In the genomic region with DNA sequence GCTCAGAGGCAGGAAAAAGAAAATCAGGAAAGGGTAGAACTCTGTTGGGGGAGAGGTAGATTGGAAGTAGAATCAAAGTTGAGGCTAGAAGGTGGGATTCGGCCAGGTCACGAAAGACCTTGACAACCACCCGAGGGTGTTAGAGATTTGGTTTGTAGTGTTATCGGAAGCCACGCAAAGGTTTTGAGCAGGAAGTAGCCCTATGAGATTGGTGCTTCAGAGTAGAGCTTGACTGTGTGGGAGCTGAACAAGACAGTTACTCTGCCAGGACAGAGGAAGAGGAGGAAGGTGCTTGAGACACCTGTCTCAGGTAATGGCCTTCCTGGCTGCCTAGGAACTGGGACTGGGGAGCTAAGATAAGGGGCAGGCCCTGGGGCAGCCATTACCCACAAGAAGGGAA, we compare ENCODE assay signal across 9 cellular contexts.
DNase-seq lines count a peak whose midpoint lies in the region; ATAC-seq lines count a peak whose summit lies in the region.
"Had no signal": no experiment of that assay in that cellular context is flagged by ENCODE, and none has a peak within 500 bp of the region (broad histone marks: within the 10 kb centered on the region; RNA-seq: fewer than 3 reads in every experiment).

No MANE protein-coding gene starts in this region.

- H3K9ac ChIP-seq in mesenchymal stem cell (ENCODE audit: low read length), result peak overlapping the region; percentile 75
- H3K9ac ChIP-seq in subcutaneous abdominal adipose tissue (ENCODE audit: low read length in 5 of 5), result no peak overlapping the region

- peak overlapping the region; percentile 34 to 98 for H2BK12ac ChIP-seq in mesenchymal stem cell (ENCODE audit: low read length in 2 of 2)

- no peak overlapping the region for H2BK15ac ChIP-seq in mesenchymal stem cell (ENCODE audit: low read depth, poor library complexity, severe bottlenecking)

- no peaks in the 10 kb centered on the region for H3K27me3 ChIP-seq in mesenchymal stem cell (ENCODE audit: control insufficient read depth in 1 of 2, insufficient read depth in 1 of 2, low read length in 2 of 2)
- H3K27me3 ChIP-seq in subcutaneous abdominal adipose tissue (ENCODE audit: control insufficient read depth in 5 of 5, insufficient read depth in 4 of 5, low read length in 5 of 5), result no peaks in the 10 kb centered on the region

- H2BK120ac ChIP-seq in mesenchymal stem cell (ENCODE audit: low read depth, low read length), result peak overlapping the region; percentile 54

- H2BK5ac ChIP-seq in mesenchymal stem cell (ENCODE audit: low read depth, low read length, poor library complexity, severe bottlenecking), result no peak overlapping the region

- H3K4me1 Mint-ChIP-seq in activated CD4-positive, alpha-beta T cell treated with anti-CD3 and anti-CD28 coated beads, Interleukin-2, amount 10 ng/mL, durations not matched to agents 7 days and 5 days, result peaks cover 94% of the 10 kb centered on the region
- peaks cover 65% of the 10 kb centered on the region for H3K4me1 Mint-ChIP-seq in activated CD4-positive, alpha-beta memory T cell treated with anti-CD3 and anti-CD28 coated beads for 36 hours (ENCODE audit: low read depth)

- H3K9me3 ChIP-seq in mesenchymal stem cell (ENCODE audit: control insufficient read depth, low read length) (no peaks in the 10 kb centered on the region), subcutaneous abdominal adipose tissue (ENCODE audit: control insufficient read depth in 5 of 5, low read length in 5 of 5) (no peaks in the 10 kb centered on the region)

- H3K4ac ChIP-seq in mesenchymal stem cell (ENCODE audit: low read depth in 1 of 2, low read length in 2 of 2), result peak overlapping the region; percentile 73 to 91

- ATAC-seq in HG02763 (IDR thresholded peaks at IDR 0.05; ENCODE audit: unreplicated experiment), result no peak

- peaks cover 8% of the 10 kb centered on the region for H3K79me1 ChIP-seq in mesenchymal stem cell (replicated peaks; ENCODE audit: low read length, poor library complexity, severe bottlenecking)

- peak overlapping the region; percentile 89 to 99 for H3K18ac ChIP-seq in mesenchymal stem cell (ENCODE audit: low read depth in 1 of 2, low read length in 2 of 2)

- H3K4me3 ChIP-seq in mesenchymal stem cell (ENCODE audit: insufficient read depth in 1 of 2, low read depth in 1 of 2, low read length in 2 of 2), result no peak overlapping the region
- H3K4me3 ChIP-seq in subcutaneous abdominal adipose tissue (ENCODE audit: low read depth in 1 of 5, low read length in 5 of 5), result no peak overlapping the region

- H4K91ac ChIP-seq in mesenchymal stem cell (ENCODE audit: low read length), result peak overlapping the region; percentile 75

- H3K36me3 Mint-ChIP-seq in activated CD4-positive, alpha-beta T cell treated with anti-CD3 and anti-CD28 coated beads, Interleukin-2, amount 10 ng/mL, durations not matched to agents 7 days and 5 days (ENCODE audit: low read depth), result peaks cover 61% of the 10 kb centered on the region
- no peaks in the 10 kb centered on the region for H3K36me3 Mint-ChIP-seq in activated CD4-positive, alpha-beta memory T cell treated with anti-CD3 and anti-CD28 coated beads for 36 hours

- peaks cover 2% of the 10 kb centered on the region for H3K27me3 Mint-ChIP-seq in activated CD4-positive, alpha-beta T cell treated with anti-CD3 and anti-CD28 coated beads, Interleukin-2, amount 10 ng/mL, durations not matched to agents 7 days and 5 days
- no peaks in the 10 kb centered on the region for H3K27me3 Mint-ChIP-seq in activated CD4-positive, alpha-beta memory T cell treated with anti-CD3 and anti-CD28 coated beads for 36 hours

- H2AFZ ChIP-seq in mesenchymal stem cell (ENCODE audit: low read depth, low read length), result no peak overlapping the region

- H3K4me3 Mint-ChIP-seq in activated CD4-positive, alpha-beta T cell treated with anti-CD3 and anti-CD28 coated beads, Interleukin-2, amount 10 ng/mL, durations not matched to agents 7 days and 5 days, result peak overlapping the region; percentile 52
- no peak overlapping the region for H3K4me3 Mint-ChIP-seq in activated CD4-positive, alpha-beta memory T cell treated with anti-CD3 and anti-CD28 coated beads for 36 hours
- H3K4me3 Mint-ChIP-seq: endodermal cell had no signal

- peaks cover 25 to 66% of the 10 kb centered on the region in 2 experiments for H3K36me3 ChIP-seq in mesenchymal stem cell (ENCODE audit: control insufficient read depth in 1 of 2, insufficient read depth in 2 of 2, low read depth in 1 of 2, low read length in 2 of 2)
- peaks cover 0 to 19% (median 7%) of the 10 kb centered on the region in 5 donors for H3K36me3 ChIP-seq in subcutaneous abdominal adipose tissue (ENCODE audit: control insufficient read depth in 5 of 5, insufficient read depth in 5 of 5, low read length in 5 of 5)

- peaks cover 15% of the 10 kb centered on the region for H3K9me3 Mint-ChIP-seq in activated CD4-positive, alpha-beta T cell treated with anti-CD3 and anti-CD28 coated beads, Interleukin-2, amount 10 ng/mL, durations not matched to agents 7 days and 5 days
- no peaks in the 10 kb centered on the region for H3K9me3 Mint-ChIP-seq in activated CD4-positive, alpha-beta memory T cell treated with anti-CD3 and anti-CD28 coated beads for 36 hours

- peak overlapping the region; percentile 16 for H4K8ac ChIP-seq in mesenchymal stem cell (ENCODE audit: low read length)

- H3K4me1 ChIP-seq in mesenchymal stem cell (ENCODE audit: control insufficient read depth, insufficient read depth, low read depth, low read length), result peaks cover 1% of the 10 kb centered on the region
- H3K4me1 ChIP-seq in subcutaneous abdominal adipose tissue (ENCODE audit: control insufficient read depth in 5 of 5, insufficient read depth in 5 of 5, low read length in 5 of 5), result peaks cover 0 to 23% (median 7%) of the 10 kb centered on the region in 5 donors

- intact Hi-C loops in activated CD4-positive, alpha-beta memory T cell treated with anti-CD3 and anti-CD28 coated beads for 36 hours (cut with micrococcal nuclease), result loop anchor here (1.0 to 5.0 kb wide), 6 partner anchors 10 to 246 kb away; no protein-coding TSS in a partner anchor

- H2AK5ac ChIP-seq in mesenchymal stem cell (ENCODE audit: low read length, severe bottlenecking), result no peak overlapping the region

- no peak overlapping the region for H3K23ac ChIP-seq in mesenchymal stem cell (ENCODE audit: low read length in 2 of 2)

- POLR2A ChIA-PET in activated CD4-positive, alpha-beta T cell treated with anti-CD3 and anti-CD28 coated beads, Interleukin-2, amount 10 ng/mL, durations not matched to agents 7 days and 5 days (lab: Charles Lee), result interaction anchor here (0.6 kb wide), 1 partner anchor 17 kb away, joined by 3 read pairs; no protein-coding TSS in a partner anchor
- POLR2A ChIA-PET in activated CD4-positive, alpha-beta memory T cell treated with anti-CD3 and anti-CD28 coated beads for 36 hours (lab: Charles Lee), result interaction anchor here (1.0 to 1.7 kb wide), 4 partner anchors 20 to 90 kb away, joined by 3 to 6 read pairs (median 3); no protein-coding TSS in a partner anchor

- H3K14ac ChIP-seq in mesenchymal stem cell (ENCODE audit: low read length in 2 of 2), result peak overlapping the region in 1 of 2 experiments; percentile 93

- no peak for DNase-seq in activated CD4-positive, alpha-beta T cell treated with anti-CD3 and anti-CD28 coated beads, Interleukin-2, amount 10 ng/mL, durations not matched to agents 7 days and 5 days
- no peak for DNase-seq in activated CD4-positive, alpha-beta T cell treated with anti-CD3 and anti-CD28 coated beads, Interleukin-2, amount 50 U/mL, for 48 hours
- DNase-seq in activated CD4-positive, alpha-beta memory T cell treated with anti-CD3 and anti-CD28 coated beads for 36 hours, result no peak
- no peak for DNase-seq in mesenchymal stem cell
- no peak for DNase-seq in Ammon's horn (ENCODE audit: low spot score)
- no peak for DNase-seq in SIG-M5 treated with dmso at 0.1 percent for 504 hours (lab: John Stamatoyannopoulos, UW; ENCODE audit: unreplicated experiment)
- DNase-seq: endodermal cell had no signal

- over 99% methylated on average over 5 of the region's 5 CpGs for WGBS in mesenchymal stem cell

- CTCF ChIA-PET in activated CD4-positive, alpha-beta T cell treated with anti-CD3 and anti-CD28 coated beads, Interleukin-2, amount 10 ng/mL, durations not matched to agents 7 days and 5 days (lab: Charles Lee), result interaction anchor here (0.9 to 3.4 kb wide), 9 partner anchors 8 to 99 kb away, joined by 3 to 17 read pairs (median 5); no protein-coding TSS in a partner anchor
- CTCF ChIA-PET in activated CD4-positive, alpha-beta memory T cell treated with anti-CD3 and anti-CD28 coated beads for 36 hours (lab: Charles Lee), result interaction anchor here (0.6 to 1.5 kb wide), 4 partner anchors 11 to 90 kb away, joined by 3 to 5 read pairs (median 4); no protein-coding TSS in a partner anchor

- peak overlapping the region; percentile 93 for H3K27ac Mint-ChIP-seq in activated CD4-positive, alpha-beta T cell treated with anti-CD3 and anti-CD28 coated beads, Interleukin-2, amount 10 ng/mL, durations not matched to agents 7 days and 5 days
- peak overlapping the region; percentile 55 for H3K27ac Mint-ChIP-seq in activated CD4-positive, alpha-beta memory T cell treated with anti-CD3 and anti-CD28 coated beads for 36 hours
- H3K27ac Mint-ChIP-seq: endodermal cell had no signal

- no peak overlapping the region for H3K4me2 ChIP-seq in mesenchymal stem cell (ENCODE audit: low read length, poor library complexity, severe bottlenecking)

- H3K27ac ChIP-seq in mesenchymal stem cell (ENCODE audit: low read length, poor library complexity, severe bottlenecking) (no peak overlapping the region), subcutaneous abdominal adipose tissue (ENCODE audit: low read depth, low read length) (peak overlapping the region; percentile 22)
